Comparison of ENCODE assay signal across 8 cellular contexts in the genomic region with DNA sequence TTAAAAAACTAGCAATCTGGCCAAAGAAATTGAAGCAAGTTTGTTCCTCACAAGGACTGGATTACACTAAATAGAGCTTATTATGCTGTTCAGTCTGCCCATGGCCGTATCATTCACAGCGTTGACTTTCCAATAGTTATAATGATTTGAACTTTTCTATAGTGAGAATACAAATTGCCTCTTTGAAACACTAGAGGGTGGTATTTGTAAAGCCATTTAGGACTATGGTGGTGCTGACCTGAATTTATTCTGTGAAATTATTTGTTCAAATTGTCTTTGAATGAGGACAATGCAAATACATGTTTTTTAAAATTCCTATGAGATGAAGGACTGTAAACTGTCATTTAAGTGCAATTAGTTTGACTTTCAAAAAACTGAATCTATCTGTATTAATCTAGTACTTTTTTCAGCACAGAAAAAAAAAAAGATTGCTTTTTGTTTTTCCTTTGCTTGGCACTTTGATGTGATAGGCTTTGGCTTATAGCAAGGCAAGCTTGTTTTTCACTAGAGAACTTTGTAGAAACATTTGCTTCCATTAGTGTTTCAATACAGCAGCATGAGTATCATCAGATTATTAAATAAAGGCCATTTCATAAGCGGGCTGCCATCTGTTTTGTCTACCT.
DNase-seq lines count a peak whose midpoint lies in the region; ATAC-seq and TF ChIP-seq lines count a peak whose summit lies in the region.

No MANE protein-coding gene starts in this region.

- DNase-seq in COLO829 (ENCODE audit: low spot score) (peak; percentile 32), NCI-H1048 (lab: John Stamatoyannopoulos, UW) (peak; percentile 12), amniotic epithelial cell (ENCODE audit: low read depth) (peak; percentile 29), right lobe of liver (no peak)
- DNase-seq in activated naive CD4-positive, alpha-beta T cell treated with anti-CD3 and anti-CD28 coated beads for 36 hours, result no peak
- DNase-seq in stimulated activated naive CD8-positive, alpha-beta T cell treated with anti-CD3 and anti-CD28 coated beads, Interleukin-15, amount 100 ng/mL, for 72 hours, result no peak

- H3K4me1 ChIP-seq in right lobe of liver, result no peaks in the 10 kb centered on the region

- no peak overlapping the region for H3K27ac Mint-ChIP-seq in activated naive CD4-positive, alpha-beta T cell treated with anti-CD3 and anti-CD28 coated beads for 36 hours
- no peak overlapping the region for H3K27ac Mint-ChIP-seq in stimulated activated naive CD8-positive, alpha-beta T cell treated with anti-CD3 and anti-CD28 coated beads, Interleukin-15, amount 100 ng/mL, for 72 hours

- H3K9me3 Mint-ChIP-seq in activated naive CD4-positive, alpha-beta T cell treated with anti-CD3 and anti-CD28 coated beads for 36 hours, result no peaks in the 10 kb centered on the region
- no peaks in the 10 kb centered on the region for H3K9me3 Mint-ChIP-seq in stimulated activated naive CD8-positive, alpha-beta T cell treated with anti-CD3 and anti-CD28 coated beads, Interleukin-15, amount 100 ng/mL, for 72 hours

- H3K4me3 Mint-ChIP-seq in activated naive CD4-positive, alpha-beta T cell treated with anti-CD3 and anti-CD28 coated beads for 36 hours, result no peak overlapping the region
- no peak overlapping the region for H3K4me3 Mint-ChIP-seq in stimulated activated naive CD8-positive, alpha-beta T cell treated with anti-CD3 and anti-CD28 coated beads, Interleukin-15, amount 100 ng/mL, for 72 hours

- ATAC-seq in GM21390 (IDR thresholded peaks at IDR 0.05; ENCODE audit: unreplicated experiment) (peak; percentile 47), right lobe of liver (peak; percentile 65 to 80 (median 75)), GM21447 (IDR thresholded peaks at IDR 0.05; ENCODE audit: unreplicated experiment) (no peak)
- ATAC-seq in stimulated activated naive CD8-positive, alpha-beta T cell treated with anti-CD3 and anti-CD28 coated beads, Interleukin-15, amount 100 ng/mL, for 72 hours, result no peak

- TF ChIP-seq POLR2A in right lobe of liver (IDR thresholded peaks at IDR 0.05), result no peak

- H3K27me3 Mint-ChIP-seq in activated naive CD4-positive, alpha-beta T cell treated with anti-CD3 and anti-CD28 coated beads for 36 hours (ENCODE audit: low read depth), result no peaks in the 10 kb centered on the region
- H3K27me3 Mint-ChIP-seq in stimulated activated naive CD8-positive, alpha-beta T cell treated with anti-CD3 and anti-CD28 coated beads, Interleukin-15, amount 100 ng/mL, for 72 hours, result no peaks in the 10 kb centered on the region

- peak; percentile 49 to 59 (median 54) for TF ChIP-seq CTCF in right lobe of liver (IDR thresholded peaks at IDR 0.05)

- no peak overlapping the region for H3K27ac ChIP-seq in right lobe of liver

- CTCF ChIA-PET in activated naive CD4-positive, alpha-beta T cell treated with anti-CD3 and anti-CD28 coated beads for 36 hours (lab: Charles Lee), result interaction anchor here (0.7 to 1.0 kb wide), 2 partner anchors 9 to 662 kb away, joined by 3 to 4 read pairs; no protein-coding TSS in a partner anchor

- no peaks in the 10 kb centered on the region for H3K4me1 Mint-ChIP-seq in activated naive CD4-positive, alpha-beta T cell treated with anti-CD3 and anti-CD28 coated beads for 36 hours (ENCODE audit: low read depth)
- no peaks in the 10 kb centered on the region for H3K4me1 Mint-ChIP-seq in stimulated activated naive CD8-positive, alpha-beta T cell treated with anti-CD3 and anti-CD28 coated beads, Interleukin-15, amount 100 ng/mL, for 72 hours

- H3K4me3 ChIP-seq in right lobe of liver, result no peak overlapping the region

- H3K9me3 ChIP-seq in right lobe of liver, result no peaks in the 10 kb centered on the region

- H3K27me3 ChIP-seq in right lobe of liver, result no peaks in the 10 kb centered on the region

- H3K36me3 Mint-ChIP-seq in activated naive CD4-positive, alpha-beta T cell treated with anti-CD3 and anti-CD28 coated beads for 36 hours (ENCODE audit: low read depth), result no peaks in the 10 kb centered on the region

- WGBS in right lobe of liver (ENCODE audit: insufficient coverage, low coverage, low lambda C conversion rate, missing lambda C conversion rate), result 37% methylated on average over 3 of the region's 3 CpGs

- H3K36me3 ChIP-seq in right lobe of liver, result no peaks in the 10 kb centered on the region

- intact Hi-C loops in right lobe of liver (cut with DNase I), result no loop called here
- intact Hi-C loops in activated naive CD4-positive, alpha-beta T cell treated with anti-CD3 and anti-CD28 coated beads for 36 hours (cut with micrococcal nuclease), result loop anchor here (1.0 kb wide), 1 partner anchor 630 kb away; no protein-coding TSS in a partner anchor

Comparison
In these comparisons a context has a peak if more than half of its experiments do, and no peak if none do; other contexts are left out.
1. DNase-seq: peak in COLO829 (single experiment), NCI-H1048 (single experiment) and amniotic epithelial cell (single experiment); none in right lobe of liver (0 of 3), activated naive CD4-positive, alpha-beta T cell treated with anti-CD3 and anti-CD28 coated beads for 36 hours (single experiment) and stimulated activated naive CD8-positive, alpha-beta T cell treated with anti-CD3 and anti-CD28 coated beads, Interleukin-15, amount 100 ng/mL, for 72 hours (0 of 2).
2. ATAC-seq: peak in GM21390 (single experiment) and right lobe of liver (4 of 4); none in GM21447 (single experiment) and stimulated activated naive CD8-positive, alpha-beta T cell treated with anti-CD3 and anti-CD28 coated beads, Interleukin-15, amount 100 ng/mL, for 72 hours (single experiment).